Comparison of ENCODE assay signal across 31 cellular contexts in genomic region chr5:106854941-106855340, GRCh38.
"Had no signal": no experiment of that assay in that cellular context is flagged by ENCODE, and none has a peak within 500 bp of the region (broad histone marks: within the 10 kb centered on the region; RNA-seq: fewer than 3 reads in every experiment).

No MANE protein-coding gene starts in this region.

- H3K27me3 Mint-ChIP-seq: dendritic cell treated with granulocyte-macrophage colony-stimulating factor and Interleukin-4, amounts not matched to agents 40 ng/mL and 50 ng/mL, for 4 days; naive thymus-derived CD4-positive, alpha-beta T cell had no signal

- H3K4me3 Mint-ChIP-seq: dendritic cell treated with granulocyte-macrophage colony-stimulating factor and Interleukin-4, amounts not matched to agents 40 ng/mL and 50 ng/mL, for 4 days; naive thymus-derived CD4-positive, alpha-beta T cell; nephron; stimulated activated effector memory CD8-positive, alpha-beta T cell treated with anti-CD3 and anti-CD28 coated beads, Interleukin-12 subunit alpha, Interleukin-12 subunit beta, amount 100 ng/mL, for 72 hours had no signal

- H3K27ac Mint-ChIP-seq: dendritic cell treated with granulocyte-macrophage colony-stimulating factor and Interleukin-4, amounts not matched to agents 40 ng/mL and 50 ng/mL, for 4 days; naive thymus-derived CD4-positive, alpha-beta T cell; stimulated activated effector memory CD8-positive, alpha-beta T cell treated with anti-CD3 and anti-CD28 coated beads, Interleukin-12 subunit alpha, Interleukin-12 subunit beta, amount 100 ng/mL, for 72 hours had no signal

- H2AFZ ChIP-seq: hepatocyte had no signal

- H3K79me2 ChIP-seq: hepatocyte had no signal

- FAIRE-seq: endothelial cell of umbilical vein, islet of Langerhans had no signal

- H3K9me3 ChIP-seq: colonic mucosa, esophagus muscularis mucosa, gastroesophageal sphincter, left lung, prostate gland, right atrium auricular region, testis, tibial artery, upper lobe of right lung, uterus had no signal

- H3K27me3 ChIP-seq: colonic mucosa, esophagus muscularis mucosa, foreskin keratinocyte, gastroesophageal sphincter, heart left ventricle, hepatocyte, left lung, right atrium auricular region, testis, tibial artery, upper lobe of right lung, uterus had no signal

- DNase-seq: colonic mucosa; effector CD8-positive, alpha-beta T cell; foreskin keratinocyte; heart left ventricle; left cardiac atrium; left lung; mesenchymal stem cell; midbrain; naive thymus-derived CD4-positive, alpha-beta T cell; nucleus accumbens; stimulated activated CD4-positive, alpha-beta T cell treated with anti-CD3 and anti-CD28 coated beads, Interleukin-12 subunit alpha, Interleukin-12 subunit beta, amount 100 ng/mL, for 4 hours; stimulated activated CD4-positive, alpha-beta T cell treated with anti-CD3 and anti-CD28 coated beads, Interleukin-2, amount 100 ng/mL, for 24 hours; stimulated activated CD4-positive, alpha-beta T cell treated with anti-CD3 and anti-CD28 coated beads, Interleukin-4, amount 100 ng/mL, for 24 hours; stimulated activated naive CD8-positive, alpha-beta T cell treated with anti-CD3 and anti-CD28 coated beads, Interleukin-15, Interleukin-2, amounts not matched to agents 100 U/mL and 50 U/mL, for 24 hours; substantia nigra; testis; tibial artery; upper lobe of right lung; uterus had no signal

- H3K4me1 Mint-ChIP-seq: naive thymus-derived CD4-positive, alpha-beta T cell; stimulated activated effector memory CD8-positive, alpha-beta T cell treated with anti-CD3 and anti-CD28 coated beads, Interleukin-12 subunit alpha, Interleukin-12 subunit beta, amount 100 ng/mL, for 72 hours had no signal

- H3K4me2 ChIP-seq: hepatocyte, smooth muscle cell had no signal

- H3K36me3 Mint-ChIP-seq: naive thymus-derived CD4-positive, alpha-beta T cell; stimulated activated effector memory CD8-positive, alpha-beta T cell treated with anti-CD3 and anti-CD28 coated beads, Interleukin-12 subunit alpha, Interleukin-12 subunit beta, amount 100 ng/mL, for 72 hours had no signal

- H3K4me3 ChIP-seq: colonic mucosa, esophagus muscularis mucosa, gastroesophageal sphincter, heart left ventricle, hepatocyte, left lung, prostate gland, right atrium auricular region, smooth muscle cell, testis, tibial artery, upper lobe of right lung, uterus had no signal

- H3K4me1 ChIP-seq: colonic mucosa, esophagus muscularis mucosa, foreskin keratinocyte, gastroesophageal sphincter, heart left ventricle, left lung, prostate gland, right atrium auricular region, testis, tibial artery, upper lobe of right lung, uterus had no signal

- ATAC-seq: foreskin keratinocyte; gastroesophageal sphincter; heart left ventricle; left cardiac atrium; left lung; naive thymus-derived CD4-positive, alpha-beta T cell; sciatic nerve; stimulated activated effector memory CD8-positive, alpha-beta T cell treated with anti-CD3 and anti-CD28 coated beads, Interleukin-12 subunit alpha, Interleukin-12 subunit beta, amount 100 ng/mL, for 72 hours; stimulated activated naive CD8-positive, alpha-beta T cell treated with anti-CD3 and anti-CD28 coated beads, Interleukin-15, Interleukin-2, amounts not matched to agents 100 U/mL and 50 U/mL, for 24 hours; upper lobe of right lung had no signal

- H3K36me3 ChIP-seq: colonic mucosa, esophagus muscularis mucosa, gastroesophageal sphincter, heart left ventricle, left lung, prostate gland, right atrium auricular region, tibial artery, upper lobe of right lung, uterus had no signal

- H3K27ac ChIP-seq: colonic mucosa, esophagus muscularis mucosa, foreskin keratinocyte, gastroesophageal sphincter, heart left ventricle, hepatocyte, left lung, prostate gland, right atrium auricular region, testis, tibial artery, upper lobe of right lung, uterus had no signal

- H3K9me3 Mint-ChIP-seq: dendritic cell treated with granulocyte-macrophage colony-stimulating factor and Interleukin-4, amounts not matched to agents 40 ng/mL and 50 ng/mL, for 4 days; nephron; stimulated activated effector memory CD8-positive, alpha-beta T cell treated with anti-CD3 and anti-CD28 coated beads, Interleukin-12 subunit alpha, Interleukin-12 subunit beta, amount 100 ng/mL, for 72 hours had no signal
